ENCODE assay signal across 9 cellular contexts in the genomic region with DNA sequence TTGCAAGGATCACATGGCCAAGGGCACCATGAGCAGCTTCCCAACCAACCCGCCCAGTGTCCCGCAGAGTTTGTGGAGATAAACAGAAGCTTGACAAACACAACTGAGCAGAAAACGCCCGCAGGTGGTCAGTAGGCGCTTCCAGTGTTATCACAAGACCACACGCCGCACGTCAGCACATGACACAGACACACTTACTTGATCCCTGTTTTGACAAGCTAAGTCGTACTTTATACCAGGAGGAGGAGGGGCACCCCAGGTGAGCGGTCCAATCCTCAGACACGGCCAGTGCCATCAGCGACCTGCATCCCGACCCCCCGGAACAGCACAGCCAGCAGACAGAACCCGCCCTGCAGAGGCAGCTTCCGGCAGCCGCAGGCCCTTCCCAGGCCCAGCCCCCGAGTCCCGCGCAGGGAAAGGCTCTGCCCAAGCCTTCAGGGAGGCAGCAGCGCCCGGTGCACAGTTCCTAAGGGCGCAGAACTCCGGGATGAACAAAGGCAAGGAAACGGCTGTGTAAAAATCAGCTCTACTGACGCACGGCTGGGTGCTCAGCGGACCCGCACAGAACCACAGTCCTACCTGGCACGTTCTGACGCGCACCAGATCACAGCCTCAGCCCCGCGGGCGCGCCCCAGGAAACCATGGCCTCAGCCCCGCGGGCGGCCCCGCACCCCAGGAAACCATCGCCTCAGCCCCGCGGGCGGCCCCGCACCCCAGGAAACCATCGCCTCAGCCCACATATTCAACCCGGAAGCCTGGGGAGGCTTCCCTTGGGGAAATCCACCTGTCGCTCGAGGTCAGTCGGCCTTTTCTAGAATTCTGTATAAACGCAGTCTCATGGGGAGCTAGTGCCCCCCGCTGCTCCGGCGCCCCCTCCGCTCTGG. TPM values are rescaled to one million over a fixed set of nuclear protein-coding genes. Genes with fewer than 3 reads are reported as not detected.
DNase-seq lines count a peak whose midpoint lies in the region; ATAC-seq and TF ChIP-seq lines count a peak whose summit lies in the region.
"Had no signal": no experiment of that assay in that cellular context is flagged by ENCODE, and none has a peak within 500 bp of the region (broad histone marks: within the 10 kb centered on the region; RNA-seq: fewer than 3 reads in every experiment).

No MANE protein-coding gene starts in this region.

- no peaks in the 10 kb centered on the region for H3K27me3 ChIP-seq in vagina

- H3K4me1 ChIP-seq in vagina, result peaks cover 36% of the 10 kb centered on the region

- no peak overlapping the region for H3K27ac ChIP-seq in vagina

- intact Hi-C loops in vagina (cut with DNase I), result no loop called here

- H3K36me3 ChIP-seq in vagina, result peaks cover 0 to under 1% of the 10 kb centered on the region in 2 donors

- no peaks in the 10 kb centered on the region for H3K9me3 ChIP-seq in vagina

- peak; percentile 57 for ATAC-seq in GM19397 (IDR thresholded peaks at IDR 0.05; ENCODE audit: unreplicated experiment)
- ATAC-seq in activated CD4-positive, CD25-positive, alpha-beta regulatory T cell treated with anti-CD3 and anti-CD28 coated beads, Interleukin-2, amount 50 U/mL, for 24 hours, result peak; percentile 52 to 60
- no peak for ATAC-seq in GM18873 (IDR thresholded peaks at IDR 0.05; ENCODE audit: low FRiP score, unreplicated experiment)

- H3K4me3 ChIP-seq in vagina, result peak overlapping the region in 1 of 2 donors; percentile 12

- DNase-seq in effector CD8-positive, alpha-beta T cell (lab: John Stamatoyannopoulos, UW), result peak; percentile 59
- DNase-seq in stimulated activated CD8-positive, alpha-beta memory T cell treated with anti-CD3 and anti-CD28 coated beads, Interleukin-12 subunit alpha, Interleukin-12 subunit beta, amount 100 ng/mL, for 1 hour (ENCODE audit: low read depth), result peak; percentile 27
- DNase-seq in superior temporal gyrus (ENCODE audit: extremely low spot score) (no peak), NCI-H446 (lab: John Stamatoyannopoulos, UW) (no peak), vagina (ENCODE audit: extremely low spot score in 2 of 2) (no peak)

- no peak for TF ChIP-seq CTCF in vagina (IDR thresholded peaks at IDR 0.05)

- no peak for TF ChIP-seq POLR2A in vagina (IDR thresholded peaks at IDR 0.05)

RNA-seq across cellular contexts. Expression of a gene that starts 27.8 kb away (rescaled TPM):
- total RNA-seq in vagina, result 16.9 TPM

RNA-seq across cellular contexts. Expression of a gene that starts 41.7 kb away (rescaled TPM):
- total RNA-seq in vagina, result not detected

RNA-seq across cellular contexts. Expression of a gene that starts 44.3 kb away (rescaled TPM):
- not detected for total RNA-seq in vagina
- total RNA-seq: fibroblast of villous mesenchyme had no signal

RNA-seq across cellular contexts. Expression of a gene that starts 45.6 kb away (rescaled TPM):
- total RNA-seq in vagina, result 96.5 TPM

RNA-seq across cellular contexts. Expression of a gene that starts 48.9 kb away (rescaled TPM):
- total RNA-seq in vagina, result 5.4 TPM

Comparison
In these comparisons a context has a peak if more than half of its experiments do, and no peak if none do; other contexts are left out.
1. DNase-seq: peak in effector CD8-positive, alpha-beta T cell (single experiment) and stimulated activated CD8-positive, alpha-beta memory T cell treated with anti-CD3 and anti-CD28 coated beads, Interleukin-12 subunit alpha, Interleukin-12 subunit beta, amount 100 ng/mL, for 1 hour (single experiment); none in superior temporal gyrus (single experiment), NCI-H446 (0 of 2) and vagina (0 of 2).